Comparison of ENCODE assay signal across 2 cellular contexts in genomic region chr2:231533777-231534125, GRCh38.
TF ChIP-seq lines count a peak whose summit lies in the region.

No MANE protein-coding gene starts in this region.

TF ChIP-seq in GM23338, 12 proteins besides CTCF, POLR2A, EP300 and RAD21:
- no peak for TF ChIP-seq REST (IDR thresholded peaks at IDR 0.05; ENCODE audit: unreplicated experiment)
- TF ChIP-seq CREB1 (CRISPR knock-in tag; IDR thresholded peaks at IDR 0.05; ENCODE audit: low read depth), result no peak

TF ChIP-seq in HepG2, 621 proteins besides CTCF, POLR2A, EP300 and RAD21:
- TF ChIP-seq GRHL1 (CRISPR knock-in tag; conservative IDR thresholded peaks at IDR 0.05), result no peak
- TF ChIP-seq CC2D1A (CRISPR knock-in tag; IDR thresholded peaks at IDR 0.05), result no peak
- no peak for TF ChIP-seq POGZ (CRISPR knock-in tag; IDR thresholded peaks at IDR 0.05)
- TF ChIP-seq ZFP41 (CRISPR knock-in tag; IDR thresholded peaks at IDR 0.05; ENCODE audit: borderline replicate concordance), result no peak
- no peak for TF ChIP-seq BRCA1 (CRISPR knock-in tag; IDR thresholded peaks at IDR 0.05)
- no peak for TF ChIP-seq CEBPG (CRISPR knock-in tag; IDR thresholded peaks at IDR 0.05)
- no peak for TF ChIP-seq MED13 (CRISPR knock-in tag; IDR thresholded peaks at IDR 0.05)
- no peak for TF ChIP-seq MED8 (CRISPR knock-in tag; IDR thresholded peaks at IDR 0.05; ENCODE audit: insufficient replicate concordance)
- TF ChIP-seq MXI1 (IDR thresholded peaks at IDR 0.05; ENCODE audit: borderline replicate concordance, low read depth, low read length), result no peak
- no peak for TF ChIP-seq ZNF318 (CRISPR knock-in tag; IDR thresholded peaks at IDR 0.05)
- TF ChIP-seq SP4 (CRISPR knock-in tag; IDR thresholded peaks at IDR 0.05), result no peak
- TF ChIP-seq UBTF (CRISPR knock-in tag; IDR thresholded peaks at IDR 0.05), result no peak
